32 cellular contexts compared by ENCODE assay signal in genomic region chr10:88442681-88443080, GRCh38.
"Had no signal": no experiment of that assay in that cellular context is flagged by ENCODE, and none has a peak within 500 bp of the region (broad histone marks: within the 10 kb centered on the region; RNA-seq: fewer than 3 reads in every experiment).

No MANE protein-coding gene starts in this region.

- H3K4me1 Mint-ChIP-seq: activated B cell treated with CpG ODN at 0.5 μM for 24 hours; activated naive CD4-positive, alpha-beta T cell treated with anti-CD3 and anti-CD28 coated beads, Interleukin-2, amount 50 U/mL, for 24 hours; activated T-helper 17 cell treated with anti-CD3 and anti-CD28 coated beads, Interleukin-2, amount 50 U/mL, for 72 hours; immature natural killer cell had no signal

- H3K27me3 Mint-ChIP-seq: activated B cell treated with CpG ODN at 0.5 μM for 24 hours; activated CD8-positive, alpha-beta T cell treated with anti-CD3 and anti-CD28 coated beads for 36 hours; activated naive CD4-positive, alpha-beta T cell treated with anti-CD3 and anti-CD28 coated beads, Interleukin-2, amount 50 U/mL, for 24 hours; type B pancreatic cell had no signal

- ATAC-seq: activated CD8-positive, alpha-beta T cell treated with anti-CD3 and anti-CD28 coated beads for 36 hours; activated T-cell treated with anti-CD3 and anti-CD28 coated beads, Interleukin-2, amount 50 U/mL, for 4 hours; activated T-helper 17 cell treated with anti-CD3 and anti-CD28 coated beads, Interleukin-2, amount 50 U/mL, for 72 hours; body of pancreas; foreskin keratinocyte; mucosa of descending colon; natural killer cell treated with Interleukin-12 subunit alpha and Interleukin-12 subunit beta and Interleukin-15 and Interleukin-18, amount 100 ng/mL, for 72 hours; right lobe of liver; stimulated activated naive CD8-positive, alpha-beta T cell treated with anti-CD3 and anti-CD28 coated beads, Interleukin-15, Interleukin-2, amounts not matched to agents 100 U/mL and 50 U/mL, for 24 hours had no signal

- H3K4me3 Mint-ChIP-seq: activated B cell treated with CpG ODN at 0.5 μM for 24 hours; activated CD8-positive, alpha-beta T cell treated with anti-CD3 and anti-CD28 coated beads for 36 hours; activated naive CD4-positive, alpha-beta T cell treated with anti-CD3 and anti-CD28 coated beads, Interleukin-2, amount 50 U/mL, for 24 hours; activated T-cell treated with anti-CD3 and anti-CD28 coated beads, Interleukin-2, amount 50 U/mL, for 4 hours; activated T-helper 17 cell treated with anti-CD3 and anti-CD28 coated beads, Interleukin-2, amount 50 U/mL, for 72 hours; immature natural killer cell; natural killer cell treated with Interleukin-12 subunit alpha and Interleukin-12 subunit beta and Interleukin-15 and Interleukin-18, amount 100 ng/mL, for 72 hours; T-helper 2 cell treated with Interferon-gamma antibody and Interleukin-4, amounts not matched to agents 5 μg/mL and 100 μg/mL, for 36 hours; type B pancreatic cell had no signal

- DNase-seq: activated B cell treated with CpG ODN at 0.5 μM for 24 hours; activated CD4-positive, alpha-beta T cell treated with anti-CD3 and anti-CD28 coated beads, Interleukin-2, amount 50 U/mL, for 1 hour; activated CD8-positive, alpha-beta T cell treated with anti-CD3 and anti-CD28 coated beads for 36 hours; activated gamma-delta T cell treated with Interleukin-2 at 50 U/mL for 16 hours; activated T-cell treated with anti-CD3 and anti-CD28 coated beads, Interleukin-2, amount 50 U/mL, for 4 hours; aorta; body of pancreas; dorsolateral prefrontal cortex; effector memory CD4-positive, alpha-beta T cell; erythroblast; foreskin keratinocyte; heart left ventricle; hypothalamus; immature natural killer cell; kidney; mesendoderm; mucosa of descending colon; right lobe of liver; stimulated activated CD4-positive, alpha-beta T cell treated with anti-CD3 and anti-CD28 coated beads, Interleukin-12 subunit alpha, Interleukin-12 subunit beta, amount 100 ng/mL, for 4 hours; stimulated activated CD4-positive, alpha-beta T cell treated with anti-CD3 and anti-CD28 coated beads, Interleukin-4, amount 100 ng/mL, for 1 hour; stimulated activated naive CD8-positive, alpha-beta T cell treated with anti-CD3 and anti-CD28 coated beads, Interleukin-15, Interleukin-2, amounts not matched to agents 100 U/mL and 50 U/mL, for 24 hours; T-helper 1 cell; uterus had no signal

- H3K36me3 ChIP-seq: adrenal gland, heart left ventricle, right lobe of liver, uterus had no signal

- H3K27ac Mint-ChIP-seq: activated B cell treated with CpG ODN at 0.5 μM for 24 hours; activated CD8-positive, alpha-beta T cell treated with anti-CD3 and anti-CD28 coated beads for 36 hours; activated naive CD4-positive, alpha-beta T cell treated with anti-CD3 and anti-CD28 coated beads, Interleukin-2, amount 50 U/mL, for 24 hours; activated T-helper 17 cell treated with anti-CD3 and anti-CD28 coated beads, Interleukin-2, amount 50 U/mL, for 72 hours; immature natural killer cell; natural killer cell treated with Interleukin-12 subunit alpha and Interleukin-12 subunit beta and Interleukin-15 and Interleukin-18, amount 100 ng/mL, for 72 hours; T-helper 2 cell treated with Interferon-gamma antibody and Interleukin-4, amounts not matched to agents 5 μg/mL and 100 μg/mL, for 36 hours; type B pancreatic cell had no signal

- H3K27me3 ChIP-seq: adrenal gland, body of pancreas, dorsolateral prefrontal cortex, heart left ventricle, right lobe of liver, uterus had no signal

- H3K4me1 ChIP-seq: body of pancreas, foreskin keratinocyte, right lobe of liver, uterus had no signal

- H3K36me3 Mint-ChIP-seq: immature natural killer cell, type B pancreatic cell had no signal

- H3K9me3 ChIP-seq: adrenal gland, body of pancreas, mucosa of descending colon, right lobe of liver, uterus had no signal

- H3K27ac ChIP-seq: adrenal gland, body of pancreas, coronary artery, dorsolateral prefrontal cortex, foreskin keratinocyte, heart left ventricle, right lobe of liver, skin epidermis, uterus had no signal

- H3K4me3 ChIP-seq: adrenal gland, body of pancreas, coronary artery, dorsolateral prefrontal cortex, heart left ventricle, lung, mucosa of descending colon, right lobe of liver, skin epidermis, uterus had no signal

- H3K9me3 Mint-ChIP-seq: activated B cell treated with CpG ODN at 0.5 μM for 24 hours; activated T-cell treated with anti-CD3 and anti-CD28 coated beads, Interleukin-2, amount 50 U/mL, for 4 hours; T-helper 2 cell treated with Interferon-gamma antibody and Interleukin-4, amounts not matched to agents 5 μg/mL and 100 μg/mL, for 36 hours; type B pancreatic cell had no signal
